23 cellular contexts compared by ENCODE assay signal in the genomic region with DNA sequence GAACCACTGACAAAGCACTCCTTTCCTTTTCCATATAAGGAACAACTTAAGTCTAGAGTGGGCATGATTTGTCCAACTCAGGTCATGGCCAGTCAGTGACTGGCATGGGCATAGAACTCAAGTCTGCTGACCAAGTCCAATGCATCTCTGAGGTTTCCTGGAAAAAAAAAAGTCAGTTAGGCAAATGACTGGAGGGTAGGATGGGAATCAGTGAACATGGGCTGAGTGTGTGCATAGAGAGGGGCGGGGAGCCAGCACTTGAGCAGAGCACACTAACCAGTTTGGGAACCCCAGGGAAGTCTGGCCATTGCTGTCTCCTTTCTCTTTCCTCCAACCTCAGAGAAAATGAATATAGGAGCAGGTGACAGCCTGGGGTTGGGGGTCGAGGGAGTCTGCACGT. TPM values are rescaled to one million over a fixed set of nuclear protein-coding genes. Genes with fewer than 3 reads are reported as not detected.
DNase-seq lines count a peak whose midpoint lies in the region; ATAC-seq, FAIRE-seq and TF ChIP-seq lines count a peak whose summit lies in the region.
"Had no signal": no experiment of that assay in that cellular context is flagged by ENCODE, and none has a peak within 500 bp of the region (broad histone marks: within the 10 kb centered on the region; RNA-seq: fewer than 3 reads in every experiment).

No MANE protein-coding gene starts in this region.

- no peak overlapping the region for H3K4me3 Mint-ChIP-seq in natural killer cell
- H3K4me3 Mint-ChIP-seq: CD4-positive, alpha-beta T cell; H9; HFFc6 had no signal

- H3K9me3 ChIP-seq in IMR-90 (ENCODE audit: control insufficient read depth, insufficient read depth, low read length) (no peaks in the 10 kb centered on the region), mesenchymal stem cell (ENCODE audit: control insufficient read depth, low read length) (no peaks in the 10 kb centered on the region), tibial nerve (no peaks in the 10 kb centered on the region), trophoblast cell (ENCODE audit: insufficient read depth, low read depth, low read length) (peaks cover 2% of the 10 kb centered on the region)

- in situ Hi-C loops in IMR-90 (cut with MboI; ENCODE audit: low sequenced_read_pairs): no loop called here

- H3K4me2 ChIP-seq in IMR-90 (ENCODE audit: low read depth, low read length) (no peak overlapping the region), mesenchymal stem cell (ENCODE audit: low read length, poor library complexity, severe bottlenecking) (no peak overlapping the region), trophoblast cell (ENCODE audit: low read length) (no peak overlapping the region)

- no peak for TF ChIP-seq CTCF in IMR-90 (conservative IDR thresholded peaks at IDR 0.05; ENCODE audit: low read depth, low read length)
- no peak for TF ChIP-seq CTCF in bronchial epithelial cell (IDR thresholded peaks at IDR 0.05; ENCODE audit: insufficient read depth, low read length, severe bottlenecking)
- TF ChIP-seq CTCF in tibial nerve (IDR thresholded peaks at IDR 0.05): no peak
- TF ChIP-seq CTCF in natural killer cell (IDR thresholded peaks at IDR 0.05): no peak

- H3K9ac ChIP-seq in IMR-90 (ENCODE audit: low read depth, low read length) (no peak overlapping the region), mesenchymal stem cell (ENCODE audit: low read length) (no peak overlapping the region), trophoblast cell (ENCODE audit: low read length) (no peak overlapping the region)

- H2AK9ac ChIP-seq in IMR-90 (replicated peaks; ENCODE audit: low read depth, low read length, poor library complexity): no peak overlapping the region

- CTCF ChIA-PET in IMR-90 (lab: Yijun Ruan, JAX): no interaction called here

- H4K20me1 ChIP-seq in IMR-90 (ENCODE audit: insufficient read depth, low read length): no peaks in the 10 kb centered on the region

- H3K56ac ChIP-seq in IMR-90 (ENCODE audit: extremely low read depth, insufficient read depth, low read length): no peak overlapping the region

- no peak for TF ChIP-seq RAD21 in IMR-90 (IDR thresholded peaks at IDR 0.05; ENCODE audit: low read length)

- no peaks in the 10 kb centered on the region for H3K4me1 Mint-ChIP-seq in natural killer cell

- BruUV-seq in IMR-90 (replicated peaks; lab: Mats Ljungman, UMichigan): no TSS peak

- H3K36me3 Mint-ChIP-seq in natural killer cell: no peaks in the 10 kb centered on the region

- peaks cover 20 to 27% of the 10 kb centered on the region in 2 donors for H3K27me3 Mint-ChIP-seq in natural killer cell (ENCODE audit: low read depth in 2 of 2)

- no peaks in the 10 kb centered on the region for H3K79me2 ChIP-seq in trophoblast cell (ENCODE audit: control insufficient read depth, insufficient read depth, low read length, poor library complexity)

- peaks cover 30% of the 10 kb centered on the region for H3K4me1 ChIP-seq in IMR-90 (ENCODE audit: control insufficient read depth, insufficient read depth, low read length)
- H3K4me1 ChIP-seq in mesenchymal stem cell (ENCODE audit: control insufficient read depth, insufficient read depth, low read depth, low read length): no peaks in the 10 kb centered on the region
- peaks cover 0 to 73% (median 43%) of the 10 kb centered on the region in 4 donors for H3K4me1 ChIP-seq in tibial nerve
- peaks cover 9 to 12% of the 10 kb centered on the region in 2 experiments for H3K4me1 ChIP-seq in trophoblast cell (ENCODE audit: control insufficient read depth in 1 of 2, insufficient read depth in 2 of 2, low read length in 2 of 2)

- dilution Hi-C loops in IMR-90 (cut with HindIII; ENCODE audit: low sequenced_read_pairs, unreplicated experiment): no loop called here

- H3K18ac ChIP-seq in IMR-90 (ENCODE audit: low read depth, low read length) (no peak overlapping the region), mesenchymal stem cell (ENCODE audit: low read depth in 1 of 2, low read length in 2 of 2) (peak overlapping the region in 1 of 2 experiments; percentile 19), trophoblast cell (ENCODE audit: low read length) (no peak overlapping the region)

- DNase-seq in IMR-90: no peak
- no peak for DNase-seq in bronchial epithelial cell (ENCODE audit: low read depth)
- no peak for DNase-seq in mesenchymal stem cell
- DNase-seq in tibial nerve (ENCODE audit: low spot score in 2 of 2): no peak
- DNase-seq in natural killer cell: no peak
- DNase-seq in trophoblast cell: no peak
- DNase-seq: CD4-positive, alpha-beta T cell; COR-L47; DMS79; H9; HFFc6; KG1; NCI-H1417; NCI-H1694 treated with DMSO at 0.1 percent for 48 hours; NCI-H2081 treated with DMSO at 0.1 percent for 48 hours; NCI-H2171 treated with DMSO at 0.1 percent for 48 hours; NCI-H524 treated with DMSO at 0.1 percent for 48 hours; NCI-H82; SIG-M5 had no signal

- FAIRE-seq in bronchial epithelial cell (lab: Jason Lieb, UNC): peak; percentile 23
- FAIRE-seq: GM12878 had no signal

- H3K14ac ChIP-seq in IMR-90 (replicated peaks; ENCODE audit: low read depth, low read length) (no peak overlapping the region; the same call in 1 of the 2 replicates), mesenchymal stem cell (ENCODE audit: low read length in 2 of 2) (no peak overlapping the region), trophoblast cell (ENCODE audit: low read length) (no peak overlapping the region)

- H2BK12ac ChIP-seq in mesenchymal stem cell (ENCODE audit: low read length in 2 of 2): peak overlapping the region; percentile 33 to 46
- no peak overlapping the region for H2BK12ac ChIP-seq in trophoblast cell (ENCODE audit: low read length)

- no peak overlapping the region for H4K91ac ChIP-seq in IMR-90 (ENCODE audit: insufficient read depth, low read depth, low read length)
- H4K91ac ChIP-seq in mesenchymal stem cell (ENCODE audit: low read length): no peak overlapping the region
- H4K91ac ChIP-seq in trophoblast cell (ENCODE audit: low read depth, low read length): no peak overlapping the region

- H3K4me3 ChIP-seq in IMR-90 (ENCODE audit: insufficient read depth, low read depth, low read length): no peak overlapping the region
- no peak overlapping the region for H3K4me3 ChIP-seq in bronchial epithelial cell (ENCODE audit: low read depth, low read length)
- no peak overlapping the region for H3K4me3 ChIP-seq in mesenchymal stem cell (ENCODE audit: insufficient read depth in 1 of 2, low read depth in 1 of 2, low read length in 2 of 2)
- no peak overlapping the region for H3K4me3 ChIP-seq in tibial nerve
- no peak overlapping the region for H3K4me3 ChIP-seq in trophoblast cell (ENCODE audit: low read depth, low read length)
- H3K4me3 ChIP-seq: GM12878 had no signal

- H2AK5ac ChIP-seq in IMR-90 (ENCODE audit: low read depth, low read length) (peak overlapping the region; percentile 66; the same call in 1 of the 2 replicates), mesenchymal stem cell (ENCODE audit: low read length, severe bottlenecking) (no peak overlapping the region), trophoblast cell (ENCODE audit: low read length) (no peak overlapping the region)

- no peaks in the 10 kb centered on the region for H3K9me3 Mint-ChIP-seq in natural killer cell
- H3K9me3 Mint-ChIP-seq: CD4-positive, alpha-beta T cell; H9; HFFc6 had no signal

- H2BK120ac ChIP-seq in IMR-90 (ENCODE audit: low read depth, low read length): peak overlapping the region; percentile 42; the same call in 1 of the 2 replicates
- H2BK120ac ChIP-seq in mesenchymal stem cell (ENCODE audit: low read depth, low read length): peak overlapping the region; percentile 15
- no peak overlapping the region for H2BK120ac ChIP-seq in trophoblast cell (ENCODE audit: insufficient read depth, low read length, poor library complexity)

- H4K12ac ChIP-seq in trophoblast cell (ENCODE audit: low read depth, low read length): no peak overlapping the region

- H3K36me3 ChIP-seq in IMR-90 (ENCODE audit: control insufficient read depth, insufficient read depth, low read length) (no peaks in the 10 kb centered on the region), bronchial epithelial cell (ENCODE audit: control insufficient read depth, insufficient read depth, low read length) (no peaks in the 10 kb centered on the region), mesenchymal stem cell (ENCODE audit: control insufficient read depth in 1 of 2, insufficient read depth in 2 of 2, low read depth in 1 of 2, low read length in 2 of 2) (no peaks in the 10 kb centered on the region), tibial nerve (no peaks in the 10 kb centered on the region), trophoblast cell (ENCODE audit: control insufficient read depth in 1 of 2, insufficient read depth in 2 of 2, low read length in 2 of 2) (no peaks in the 10 kb centered on the region)

- H3K9me1 ChIP-seq in IMR-90 (ENCODE audit: insufficient read depth, low read length): peaks cover 21% of the 10 kb centered on the region

- H4K5ac ChIP-seq in IMR-90 (ENCODE audit: low read depth, low read length): no peak overlapping the region; the same call in 1 of the 2 replicates

- TF ChIP-seq POLR2A in IMR-90 (IDR thresholded peaks at IDR 0.05; ENCODE audit: low read depth, low read length) (no peak), tibial nerve (IDR thresholded peaks at IDR 0.05) (no peak)

- peak overlapping the region; percentile 59; the same call in 1 of the 2 replicates for H2BK20ac ChIP-seq in IMR-90 (ENCODE audit: low read depth, low read length)

- H3K4ac ChIP-seq in IMR-90 (ENCODE audit: low read depth, low read length) (peak overlapping the region; percentile 60; the same call in 1 of the 2 replicates), mesenchymal stem cell (ENCODE audit: low read depth in 1 of 2, low read length in 2 of 2) (peak overlapping the region in 1 of 2 experiments; percentile 19), trophoblast cell (ENCODE audit: low read depth, low read length) (no peak overlapping the region)

- H3K79me1 ChIP-seq in IMR-90 (ENCODE audit: low read depth in 1 of 2, low read length in 2 of 2): no peaks in the 10 kb centered on the region
- no peaks in the 10 kb centered on the region for H3K79me1 ChIP-seq in mesenchymal stem cell (replicated peaks; ENCODE audit: low read length, poor library complexity, severe bottlenecking)
- peaks cover 7% of the 10 kb centered on the region for H3K79me1 ChIP-seq in trophoblast cell (ENCODE audit: low read length)

- intact Hi-C loops in IMR-90 (cut with micrococcal nuclease): loop anchor here (5.0 kb wide), 1 partner anchor 73 kb away; a partner anchor contains a TSS
- intact Hi-C loops in natural killer cell (cut with micrococcal nuclease): no loop called here

- H2BK5ac ChIP-seq in IMR-90 (ENCODE audit: low read depth, low read length, poor library complexity, severe bottlenecking) (no peak overlapping the region), mesenchymal stem cell (ENCODE audit: low read depth, low read length, poor library complexity, severe bottlenecking) (no peak overlapping the region), trophoblast cell (ENCODE audit: low read depth, low read length, poor library complexity) (no peak overlapping the region)

- H3K23ac ChIP-seq in IMR-90 (ENCODE audit: low read depth, low read length) (no peak overlapping the region), mesenchymal stem cell (ENCODE audit: low read length in 2 of 2) (no peak overlapping the region), trophoblast cell (ENCODE audit: low read length) (no peak overlapping the region)

- H3K27me3 ChIP-seq in IMR-90 (ENCODE audit: control insufficient read depth, insufficient read depth, low read length) (no peaks in the 10 kb centered on the region), bronchial epithelial cell (ENCODE audit: control insufficient read depth, insufficient read depth, low read length) (no peaks in the 10 kb centered on the region), mesenchymal stem cell (ENCODE audit: control insufficient read depth in 1 of 2, insufficient read depth in 1 of 2, low read length in 2 of 2) (peaks cover 0 to 29% of the 10 kb centered on the region in 2 experiments), tibial nerve (no peaks in the 10 kb centered on the region), trophoblast cell (ENCODE audit: insufficient read depth, low read length) (no peaks in the 10 kb centered on the region)

- no peak overlapping the region for H3K27ac Mint-ChIP-seq in natural killer cell
- H3K27ac Mint-ChIP-seq: CD4-positive, alpha-beta T cell; H9; HFFc6 had no signal

- WGBS in IMR-90 (ENCODE audit: extremely low coverage in 2 of 2, insufficient read length in 1 of 2), 2 experiments: no CpG with 5 or more reads among the region's 3 CpGs
- WGBS in mesenchymal stem cell: 89% methylated on average over 3 of the region's 3 CpGs
- WGBS in tibial nerve, 2 donors: 89 to 93% methylated on average over 3 of the region's 3 CpGs
- no CpG with 5 or more reads among the region's 3 CpGs for WGBS in trophoblast cell (ENCODE audit: extremely low coverage, insufficient coverage, insufficient read length)

- no peak for TF ChIP-seq EP300 in tibial nerve (IDR thresholded peaks at IDR 0.05)

- no peak overlapping the region for H4K8ac ChIP-seq in IMR-90 (ENCODE audit: low read depth in 2 of 2, low read length in 2 of 2)
- H4K8ac ChIP-seq in mesenchymal stem cell (ENCODE audit: low read length): no peak overlapping the region
- H4K8ac ChIP-seq in trophoblast cell (ENCODE audit: low read depth, low read length): no peak overlapping the region

- H3K27ac ChIP-seq in IMR-90 (ENCODE audit: insufficient read depth, low read length): no peak overlapping the region
- no peak overlapping the region for H3K27ac ChIP-seq in mesenchymal stem cell (ENCODE audit: low read length, poor library complexity, severe bottlenecking)
- H3K27ac ChIP-seq in tibial nerve: peak overlapping the region in 3 of 4 donors; percentile 67 to 96 (median 90)
- H3K27ac ChIP-seq in trophoblast cell (ENCODE audit: low read depth, low read length): no peak overlapping the region

- POLR2A ChIA-PET in IMR-90 (lab: Charles Lee; ENCODE audit: unreplicated experiment): no interaction called here

- ATAC-seq in IMR-90 (ENCODE audit: low read depth): no peak
- ATAC-seq in HG03354 (IDR thresholded peaks at IDR 0.05; ENCODE audit: poor library complexity, severe bottlenecking, unreplicated experiment): no peak
- no peak for ATAC-seq in natural killer cell
- ATAC-seq: GM12878, Panc1 had no signal

- H2BK15ac ChIP-seq in IMR-90 (ENCODE audit: low read depth, low read length): peak overlapping the region; percentile 83; the same call in 2 of the 3 replicates
- no peak overlapping the region for H2BK15ac ChIP-seq in mesenchymal stem cell (ENCODE audit: low read depth, poor library complexity, severe bottlenecking)

- H2AFZ ChIP-seq in IMR-90 (replicated peaks; ENCODE audit: low read length, poor library complexity) (no peak overlapping the region), mesenchymal stem cell (ENCODE audit: low read depth, low read length) (no peak overlapping the region), trophoblast cell (ENCODE audit: insufficient read depth, low read length, poor library complexity) (no peak overlapping the region)

RNA-seq across cellular contexts. Expression of a gene that starts 53.6 kb away (rescaled TPM):
- total RNA-seq in IMR-90 (2012; rRNA removed): 0.18 and 0.28 TPM in 2 replicates
- polyA plus RNA-seq in IMR-90 (2012; rRNA removed): 2.4 and 2.7 TPM in 2 replicates
- polyA plus RNA-seq in IMR-90 (2012; cell fraction: cytosol; rRNA removed): 0.64 and 2.9 TPM in 2 replicates
- polyA plus RNA-seq in IMR-90 (2012; cell fraction: nucleus; rRNA removed; ENCODE audit: low replicate concordance): 1.0 and 1.8 TPM in 2 replicates
- 0.26 TPM in 1 of 2 replicates, not detected in the other for total RNA-seq in bronchial epithelial cell
- 1.3 TPM for polyA plus RNA-seq in mesenchymal stem cell (2013, experiment 1 of 2)
- polyA plus RNA-seq in mesenchymal stem cell (2013, experiment 2 of 2): 1.4 TPM
- 100 to 1,000 TPM in 2 of 4 donors, 10 to 100 TPM in 2; 73.9 to 203 (median 102) TPM for total RNA-seq in tibial nerve
- total RNA-seq in natural killer cell: not detected
- polyA plus RNA-seq in trophoblast cell (2013): 0.32 and 0.34 TPM in 2 replicates
- total RNA-seq: CD4-positive, alpha-beta T cell; H9; HT1080 had no signal

Comparison
In these comparisons a context has a peak if more than half of its experiments do, and no peak if none do; other contexts are left out.
1. H3K27ac ChIP-seq: peak in tibial nerve (3 of 4); none in IMR-90 (single experiment), mesenchymal stem cell (single experiment) and trophoblast cell (single experiment).
2. RNA of a gene that starts 53.6 kb away (total RNA-seq): 73.9 to 203 TPM in tibial nerve; 0.26 TPM in bronchial epithelial cell, 0.18 to 0.28 TPM in IMR-90 and not detected in natural killer cell; every median in the first group is over 10 times any median in the second.